Comparison of ENCODE assay signal across 10 cellular contexts in the genomic region with DNA sequence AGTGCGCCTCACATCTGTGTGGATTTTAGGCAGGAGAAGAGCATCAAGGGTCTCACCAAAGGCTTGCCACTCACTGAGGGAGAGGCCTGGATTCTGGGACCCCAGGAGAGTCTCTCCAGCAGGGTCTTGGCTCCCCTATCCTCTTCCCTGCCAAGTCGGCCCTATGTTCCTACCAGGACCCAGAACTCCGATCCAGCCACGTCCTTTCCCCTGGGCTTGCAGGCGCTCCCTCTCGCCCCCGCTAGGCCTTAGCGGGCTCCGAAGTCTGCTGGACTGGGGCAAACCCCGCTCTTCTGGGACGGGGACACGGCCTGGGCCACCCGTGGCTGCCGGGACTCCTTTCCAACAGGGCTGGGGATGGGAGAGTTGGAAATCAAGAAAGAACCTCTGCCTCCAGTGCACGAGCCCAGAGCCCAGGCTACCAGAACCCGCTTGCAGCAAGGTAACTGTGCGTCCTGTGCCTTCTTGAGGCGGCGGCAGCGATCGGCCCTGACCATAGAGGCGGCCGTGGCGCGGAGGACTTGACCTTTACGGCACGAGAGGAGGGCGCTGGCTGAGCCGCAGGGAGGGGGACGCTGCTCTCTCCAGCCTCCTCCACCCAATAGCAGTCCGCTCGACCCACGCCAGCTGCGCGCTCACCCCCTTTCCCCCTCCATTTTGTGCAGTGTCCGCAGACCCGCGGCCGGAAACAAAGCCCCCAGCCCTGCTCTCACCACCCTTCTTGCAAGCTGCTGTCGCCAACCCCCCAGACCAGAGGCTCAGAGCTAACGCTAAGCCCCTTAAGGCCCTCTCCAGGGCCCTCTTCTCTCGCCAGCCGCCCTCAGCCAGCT. TPM values are rescaled to one million over a fixed set of nuclear protein-coding genes. Genes with fewer than 3 reads are reported as not detected.
DNase-seq lines count a peak whose midpoint lies in the region; ATAC-seq and TF ChIP-seq lines count a peak whose summit lies in the region.
"Had no signal": no experiment of that assay in that cellular context is flagged by ENCODE, and none has a peak within 500 bp of the region (broad histone marks: within the 10 kb centered on the region; RNA-seq: fewer than 3 reads in every experiment).

No MANE protein-coding gene starts in this region.

- DNase-seq in H9 (peak; percentile 61), left kidney (ENCODE audit: low read depth, low spot score) (peak; percentile 68), smooth muscle cell (lab: John Stamatoyannopoulos, UW; ENCODE audit: unreplicated experiment) (no peak), SHP77 (lab: John Stamatoyannopoulos, UW) (no peak), iPS-NIHi11 (ENCODE audit: low spot score) (no peak)
- DNase-seq in activated CD8-positive, alpha-beta T cell treated with anti-CD3 and anti-CD28 coated beads, Interleukin-2, amount 10 ng/mL, durations not matched to agents 7 days and 5 days: no peak
- DNase-seq: activated gamma-delta T cell treated with Interleukin-2 at 50 U/mL for 16 hours, foreskin melanocyte had no signal

- H2BK15ac ChIP-seq in H9 (ENCODE audit: low read depth, low read length): no peak overlapping the region

- peaks cover 3 to 11% of the 10 kb centered on the region in 2 experiments; a peak in 2 of 5 replicates for H3K9me3 Mint-ChIP-seq in H9
- H3K9me3 Mint-ChIP-seq in activated CD8-positive, alpha-beta T cell treated with anti-CD3 and anti-CD28 coated beads, Interleukin-2, amount 10 ng/mL, durations not matched to agents 7 days and 5 days (ENCODE audit: insufficient read depth): no peaks in the 10 kb centered on the region

- H2BK20ac ChIP-seq in H9 (ENCODE audit: low read depth, low read length, poor library complexity, severe bottlenecking): no peak overlapping the region

- peak overlapping the region; percentile 67 for H3K4me3 ChIP-seq in smooth muscle cell

- TF ChIP-seq CTCF in H9 (conservative IDR thresholded peaks at IDR 0.05) (no peak), smooth muscle cell (IDR thresholded peaks at IDR 0.05; ENCODE audit: borderline replicate concordance, insufficient read depth, poor library complexity, severe bottlenecking) (no peak)

- no peak overlapping the region for H3K18ac ChIP-seq in H9 (ENCODE audit: insufficient read length, low read depth, low read length)

- H3K36me3 ChIP-seq in smooth muscle cell (ENCODE audit: low read depth): no peaks in the 10 kb centered on the region

- H2AFZ ChIP-seq in H9 (ENCODE audit: low read length): no peak overlapping the region
- peak overlapping the region; percentile 73 for H2AFZ ChIP-seq in smooth muscle cell (ENCODE audit: low read depth)

- no peak overlapping the region for H3K27ac Mint-ChIP-seq in H9
- H3K27ac Mint-ChIP-seq in activated CD8-positive, alpha-beta T cell treated with anti-CD3 and anti-CD28 coated beads, Interleukin-2, amount 10 ng/mL, durations not matched to agents 7 days and 5 days: no peak overlapping the region

- H3K9me3 ChIP-seq in H9 (ENCODE audit: control insufficient read depth, low read depth, low read length) (no peaks in the 10 kb centered on the region), smooth muscle cell (replicated peaks; ENCODE audit: low read depth) (no peaks in the 10 kb centered on the region)

- H3K4me3 Mint-ChIP-seq in H9: peak overlapping the region in 1 of 2 experiments; percentile 65; a peak in 2 of 5 replicates
- peak overlapping the region; percentile 46 for H3K4me3 Mint-ChIP-seq in activated CD8-positive, alpha-beta T cell treated with anti-CD3 and anti-CD28 coated beads, Interleukin-2, amount 10 ng/mL, durations not matched to agents 7 days and 5 days

- WGBS in H9 (ENCODE audit: extremely low coverage, insufficient read length, low lambda C conversion rate): no CpG with 5 or more reads among the region's 43 CpGs
- WGBS in smooth muscle cell (ENCODE audit: low lambda C conversion rate): 16% methylated on average over 43 of the region's 43 CpGs

- no peak overlapping the region for H4K5ac ChIP-seq in H9 (ENCODE audit: insufficient read length, low read depth, low read length)

- H4K20me1 ChIP-seq in H9 (ENCODE audit: control insufficient read depth, insufficient read depth, insufficient read length) (no peaks in the 10 kb centered on the region), smooth muscle cell (ENCODE audit: low read depth) (peaks cover 21% of the 10 kb centered on the region)

- H2AK5ac ChIP-seq in H9 (ENCODE audit: insufficient read length, low read length): no peak overlapping the region

- H3K14ac ChIP-seq in H9 (ENCODE audit: insufficient read depth, low read length): no peak overlapping the region

- no peak overlapping the region for H3K4ac ChIP-seq in H9 (ENCODE audit: low read depth, low read length)

- ATAC-seq in activated CD8-positive, alpha-beta T cell treated with anti-CD3 and anti-CD28 coated beads, Interleukin-2, amount 10 ng/mL, durations not matched to agents 7 days and 5 days: no peak
- ATAC-seq in HG03378 (IDR thresholded peaks at IDR 0.05; ENCODE audit: unreplicated experiment) (no peak), GM18873 (IDR thresholded peaks at IDR 0.05; ENCODE audit: low FRiP score, unreplicated experiment) (no peak)

- H3K79me1 ChIP-seq in H9 (ENCODE audit: insufficient read depth, low read depth, low read length, poor library complexity, severe bottlenecking): no peaks in the 10 kb centered on the region

- H2BK5ac ChIP-seq in H9 (ENCODE audit: insufficient read length, low read length): no peak overlapping the region

- CTCF ChIA-PET in activated CD8-positive, alpha-beta T cell treated with anti-CD3 and anti-CD28 coated beads, Interleukin-2, amount 10 ng/mL, durations not matched to agents 7 days and 5 days (lab: Charles Lee): interaction anchor here (0.7 to 4.9 kb wide), 5 partner anchors 13 to 414 kb away, joined by 3 to 23 read pairs (median 3); no protein-coding TSS in a partner anchor

- H2BK12ac ChIP-seq in H9 (ENCODE audit: insufficient read length, low read depth, low read length): no peak overlapping the region

- no peak overlapping the region for H4K8ac ChIP-seq in H9 (replicated peaks; ENCODE audit: insufficient read length, low read depth, low read length)

- peaks cover 92% of the 10 kb centered on the region for H3K27me3 ChIP-seq in H9 (ENCODE audit: insufficient read depth, low read length)
- H3K27me3 ChIP-seq in smooth muscle cell (ENCODE audit: low read depth): no peaks in the 10 kb centered on the region

- H3K23me2 ChIP-seq in H9 (ENCODE audit: insufficient read length, low read depth, low read length, poor library complexity, severe bottlenecking): no peaks in the 10 kb centered on the region

- no peaks in the 10 kb centered on the region; a peak in 1 of 7 replicates for H3K36me3 Mint-ChIP-seq in H9 (ENCODE audit: insufficient read depth in 1 of 3, low read depth in 3 of 3)
- H3K36me3 Mint-ChIP-seq in activated CD8-positive, alpha-beta T cell treated with anti-CD3 and anti-CD28 coated beads, Interleukin-2, amount 10 ng/mL, durations not matched to agents 7 days and 5 days (ENCODE audit: low read depth): peaks cover 4% of the 10 kb centered on the region

- H3K79me2 ChIP-seq in H9 (ENCODE audit: insufficient read depth, low read length): no peaks in the 10 kb centered on the region
- peaks cover 100% of the 10 kb centered on the region for H3K79me2 ChIP-seq in smooth muscle cell (ENCODE audit: low read depth)

- H3K27me3 Mint-ChIP-seq in H9 (ENCODE audit: low read depth): peaks cover 100% of the 10 kb centered on the region
- peaks cover 83% of the 10 kb centered on the region for H3K27me3 Mint-ChIP-seq in activated CD8-positive, alpha-beta T cell treated with anti-CD3 and anti-CD28 coated beads, Interleukin-2, amount 10 ng/mL, durations not matched to agents 7 days and 5 days (ENCODE audit: low read depth)

- no peak overlapping the region for H3T11ph ChIP-seq in H9 (ENCODE audit: low read length)

- no peak overlapping the region for H3K56ac ChIP-seq in H9 (ENCODE audit: insufficient read length, low read depth, low read length)

- H2BK120ac ChIP-seq in H9 (ENCODE audit: low read depth, low read length, poor library complexity, severe bottlenecking): no peak overlapping the region

- H3K4me1 ChIP-seq in H9 (ENCODE audit: insufficient read depth, low read length): no peaks in the 10 kb centered on the region
- peaks cover 3% of the 10 kb centered on the region for H3K4me1 ChIP-seq in smooth muscle cell (ENCODE audit: low read depth)

- H3K27ac ChIP-seq in H9 (ENCODE audit: insufficient read length, low read depth, low read length) (no peak overlapping the region), smooth muscle cell (ENCODE audit: low read depth) (peak overlapping the region; percentile 87)

- H3K9ac ChIP-seq in H9 (ENCODE audit: extremely low read depth, insufficient read length, low read length) (no peak overlapping the region), smooth muscle cell (ENCODE audit: low read depth) (peak overlapping the region; percentile 66)

- H3K4me1 Mint-ChIP-seq in H9: peaks cover 13 to 24% of the 10 kb centered on the region in 2 experiments
- peaks cover 41% of the 10 kb centered on the region for H3K4me1 Mint-ChIP-seq in activated CD8-positive, alpha-beta T cell treated with anti-CD3 and anti-CD28 coated beads, Interleukin-2, amount 10 ng/mL, durations not matched to agents 7 days and 5 days (ENCODE audit: low read depth)

- no peak overlapping the region for H3K23ac ChIP-seq in H9 (ENCODE audit: insufficient read length, low read depth, low read length)

- H4K91ac ChIP-seq in H9 (ENCODE audit: insufficient read length, low read depth, low read length): no peak overlapping the region

- POLR2A ChIA-PET in activated CD8-positive, alpha-beta T cell treated with anti-CD3 and anti-CD28 coated beads, Interleukin-2, amount 10 ng/mL, durations not matched to agents 7 days and 5 days (lab: Charles Lee): interaction anchor here (0.6 kb wide), 1 partner anchor 949 kb away, joined by 3 read pairs; no protein-coding TSS in a partner anchor

- no peak overlapping the region for H3K4me2 ChIP-seq in H9 (ENCODE audit: insufficient read depth, insufficient read length, low read length)
- H3K4me2 ChIP-seq in smooth muscle cell: peak overlapping the region; percentile 89

- H3F3A ChIP-seq in smooth muscle cell (ENCODE audit: low read depth): peaks cover 8% of the 10 kb centered on the region

RNA-seq across cellular contexts. Expression of a gene that starts 6.9 kb away (rescaled TPM):
- total RNA-seq in H9 (2021) (not detected in 2 replicates), smooth muscle cell (18.2 and 20.3 TPM in 2 replicates)
- total RNA-seq in activated CD8-positive, alpha-beta T cell treated with anti-CD3 and anti-CD28 coated beads, Interleukin-2, amount 10 ng/mL, durations not matched to agents 7 days and 5 days: not detected
- polyA plus RNA-seq in smooth muscle cell: 25.2 and 27.7 TPM in 2 replicates

RNA-seq across cellular contexts. Expression of a gene that starts 8.0 kb away (rescaled TPM):
- total RNA-seq in H9 (2021): not detected in 2 replicates
- not detected for total RNA-seq in activated CD8-positive, alpha-beta T cell treated with anti-CD3 and anti-CD28 coated beads, Interleukin-2, amount 10 ng/mL, durations not matched to agents 7 days and 5 days
- 14.2 and 21.6 TPM in 2 replicates for total RNA-seq in smooth muscle cell
- polyA plus RNA-seq in smooth muscle cell: 6.2 and 10.0 TPM in 2 replicates

RNA-seq across cellular contexts. Expression of a gene that starts 17.8 kb away (rescaled TPM):
- total RNA-seq in H9 (2021) (not detected in 2 replicates), smooth muscle cell (35.7 and 53.6 TPM in 2 replicates)
- not detected for total RNA-seq in activated CD8-positive, alpha-beta T cell treated with anti-CD3 and anti-CD28 coated beads, Interleukin-2, amount 10 ng/mL, durations not matched to agents 7 days and 5 days
- polyA plus RNA-seq in smooth muscle cell: 37.6 and 39.4 TPM in 2 replicates

RNA-seq across cellular contexts. Expression of a gene that starts 26.6 kb away (rescaled TPM):
- total RNA-seq in H9 (2021) (not detected in 2 replicates), smooth muscle cell (22.9 and 35.8 TPM in 2 replicates)
- total RNA-seq in activated CD8-positive, alpha-beta T cell treated with anti-CD3 and anti-CD28 coated beads, Interleukin-2, amount 10 ng/mL, durations not matched to agents 7 days and 5 days: not detected
- polyA plus RNA-seq in smooth muscle cell: 12.6 and 19.2 TPM in 2 replicates

RNA-seq across cellular contexts. Expression of a gene that starts 35.5 kb away (rescaled TPM):
- not detected in 2 replicates for total RNA-seq in H9 (2021)
- total RNA-seq in activated CD8-positive, alpha-beta T cell treated with anti-CD3 and anti-CD28 coated beads, Interleukin-2, amount 10 ng/mL, durations not matched to agents 7 days and 5 days: not detected
- 0.72 TPM in 1 of 2 replicates, not detected in the other for total RNA-seq in smooth muscle cell
- polyA plus RNA-seq in smooth muscle cell: 1.2 and 1.6 TPM in 2 replicates

Comparison
In these comparisons a context has a peak if more than half of its experiments do, and no peak if none do; other contexts are left out.
1. DNase-seq: peak in H9 (single experiment) and left kidney (single experiment); none in activated CD8-positive, alpha-beta T cell treated with anti-CD3 and anti-CD28 coated beads, Interleukin-2, amount 10 ng/mL, durations not matched to agents 7 days and 5 days (single experiment), smooth muscle cell (single experiment), SHP77 (0 of 2) and iPS-NIHi11 (single experiment).
2. RNA of a gene that starts 6.9 kb away (total RNA-seq): 18.2 to 20.3 TPM in smooth muscle cell; not detected in H9 and not detected in activated CD8-positive, alpha-beta T cell treated with anti-CD3 and anti-CD28 coated beads, Interleukin-2, amount 10 ng/mL, durations not matched to agents 7 days and 5 days; every median in the first group is over 10 times any median in the second.
3. RNA of a gene that starts 8.0 kb away (total RNA-seq): 14.2 to 21.6 TPM in smooth muscle cell; not detected in H9 and not detected in activated CD8-positive, alpha-beta T cell treated with anti-CD3 and anti-CD28 coated beads, Interleukin-2, amount 10 ng/mL, durations not matched to agents 7 days and 5 days; every median in the first group is over 10 times any median in the second.
4. RNA of a gene that starts 17.8 kb away (total RNA-seq): 35.7 to 53.6 TPM in smooth muscle cell; not detected in H9 and not detected in activated CD8-positive, alpha-beta T cell treated with anti-CD3 and anti-CD28 coated beads, Interleukin-2, amount 10 ng/mL, durations not matched to agents 7 days and 5 days; every median in the first group is over 10 times any median in the second.